In genomic region chr1:84467298-84467697, GRCh38 we compare ENCODE assay signal across 18 cellular contexts. TPM values are rescaled to one million over a fixed set of nuclear protein-coding genes. Genes with fewer than 3 reads are reported as not detected.
A peak's percentile ranks its signal among the peaks of the same experiment; 100 is the strongest.
DNase-seq lines count a peak whose midpoint lies in the region; ATAC-seq and TF ChIP-seq lines count a peak whose summit lies in the region.
"Had no signal": no experiment of that assay in that cellular context is flagged by ENCODE, and none has a peak within 500 bp of the region (broad histone marks: within the 10 kb centered on the region; RNA-seq: fewer than 3 reads in every experiment).

No MANE protein-coding gene starts in this region.

- H3K4me2 ChIP-seq in HCT116 (ENCODE audit: low read length): no peak overlapping the region; the same call in 1 of the 2 replicates
- H3K4me2 ChIP-seq in SK-N-SH: no peak overlapping the region
- H3K4me2 ChIP-seq: GM23338 had no signal

- H3K27ac ChIP-seq in HCT116 (ENCODE audit: low read depth, low read length): no peak overlapping the region
- no peak overlapping the region for H3K27ac ChIP-seq in SK-N-SH (ENCODE audit: low read depth in 2 of 2, low read length in 1 of 2)

- H3F3A ChIP-seq in SK-N-SH (replicated peaks; ENCODE audit: insufficient read depth): no peaks in the 10 kb centered on the region

- POLR2A ChIA-PET in HCT116 (lab: Charles Lee): no interaction called here
- POLR2A ChIA-PET in SK-N-SH (lab: Yijun Ruan, JAX): no interaction called here

- DNase-seq in HCT116 (ENCODE audit: low read depth, low spot score) (no peak), epithelial cell of esophagus (ENCODE audit: low read depth) (peak; percentile 58), kidney tubule cell (ENCODE audit: low spot score) (peak; percentile 33), SK-N-SH (no peak), NCI-H146 (lab: John Stamatoyannopoulos, UW) (no peak)
- no peak for DNase-seq in activated effector memory CD4-positive, alpha-beta T cell treated with Interleukin-2 at 50 U/mL for 16 hours
- DNase-seq: ACHN; BE2C; C1 segment of cervical spinal cord; CD4-positive, CD25-positive, alpha-beta regulatory T cell; CD8-positive, alpha-beta memory T cell; COR-L47; DMS 273 treated with DMSO at 0.1 percent for 48 hours; DMS53; GDM1; HCEC 1CT; IMR-90 had no signal

- TF ChIP-seq RAD21 in HCT116 (IDR thresholded peaks at IDR 0.05; ENCODE audit: low read depth) (no peak), SK-N-SH (IDR thresholded peaks at IDR 0.05; ENCODE audit: low read length) (no peak)

- H3K4me1 ChIP-seq in HCT116 (ENCODE audit: control insufficient read depth in 1 of 2, insufficient read depth in 2 of 2, low read length in 2 of 2) (peaks cover 0 to 6% of the 10 kb centered on the region in 2 experiments; a peak in 1 of 4 replicates), SK-N-SH (ENCODE audit: control insufficient read depth in 1 of 2, insufficient read depth in 2 of 2, low read depth in 1 of 2, low read length in 1 of 2) (no peaks in the 10 kb centered on the region)
- H3K4me1 ChIP-seq: BE2C had no signal

- RAD21 ChIA-PET in HCT116 (lab: Charles Lee; ENCODE audit: low non-redundant PET in 1 of 2, low total read pairs in 2 of 2, uncharacterized antibody in 2 of 2, unreplicated experiment in 2 of 2): no interaction called here

- ATAC-seq in HCT116: no peak
- ATAC-seq: GM23338 had no signal

- CTCF ChIA-PET in HCT116 (lab: Charles Lee): no interaction called here
- CTCF ChIA-PET in SK-N-SH (lab: Yijun Ruan, JAX): no interaction called here

- no TSS peak for BruUV-seq in HCT116 (replicated peaks; lab: Mats Ljungman, UMichigan)

- H3K36me3 ChIP-seq in HCT116 (ENCODE audit: control insufficient read depth in 1 of 2, insufficient read depth in 2 of 2, low read length in 2 of 2): no peaks in the 10 kb centered on the region
- H3K36me3 ChIP-seq in SK-N-SH (replicated peaks in 1 of 2; ENCODE audit: control insufficient read depth in 1 of 2, insufficient read depth in 2 of 2, low read length in 1 of 2): no peaks in the 10 kb centered on the region
- H3K36me3 ChIP-seq: BE2C had no signal

- no peak for TF ChIP-seq EP300 in SK-N-SH (IDR thresholded peaks at IDR 0.05; ENCODE audit: borderline replicate concordance in 1 of 2, low read depth in 1 of 2, low read length in 1 of 2)

- intact Hi-C loops in HCT116 (cut with micrococcal nuclease): no loop called here

- TF ChIP-seq POLR2A in HCT116 (IDR thresholded peaks at IDR 0.05; ENCODE audit: borderline replicate concordance, extremely low read depth, insufficient read depth, insufficient read length): no peak

- no peaks in the 10 kb centered on the region for H4K20me1 ChIP-seq in HCT116 (ENCODE audit: insufficient read depth)
- no peaks in the 10 kb centered on the region for H4K20me1 ChIP-seq in SK-N-SH (ENCODE audit: insufficient read depth)

- peak overlapping the region; percentile 5 for H2AFZ ChIP-seq in HCT116 (ENCODE audit: low read depth, low read length, poor library complexity, severe bottlenecking)
- H2AFZ ChIP-seq in SK-N-SH (ENCODE audit: low read depth): no peak overlapping the region
- H2AFZ ChIP-seq: GM23338 had no signal

- H3K9me3 ChIP-seq in HCT116 (ENCODE audit: control insufficient read depth in 1 of 2, insufficient read depth in 1 of 2, low read depth in 1 of 2, low read length in 2 of 2): no peaks in the 10 kb centered on the region
- no peaks in the 10 kb centered on the region for H3K9me3 ChIP-seq in SK-N-SH
- H3K9me3 ChIP-seq: BE2C had no signal

- no peaks in the 10 kb centered on the region for H3K79me2 ChIP-seq in HCT116 (ENCODE audit: insufficient read depth, low read length)
- H3K79me2 ChIP-seq in SK-N-SH (ENCODE audit: insufficient read depth): no peaks in the 10 kb centered on the region

- H3K4me3 ChIP-seq in HCT116 (replicated peaks in 1 of 2; ENCODE audit: low read depth in 1 of 2, low read length in 2 of 2) (no peak overlapping the region), epithelial cell of esophagus (ENCODE audit: low read length) (no peak overlapping the region), SK-N-SH (ENCODE audit: low read depth in 2 of 2, low read length in 1 of 2) (no peak overlapping the region)
- H3K4me3 ChIP-seq: GM23338 had no signal

- H3K9me2 ChIP-seq in HCT116 (ENCODE audit: insufficient read depth): no peaks in the 10 kb centered on the region
- H3K9me2 ChIP-seq in SK-N-SH: no peaks in the 10 kb centered on the region

- H3K27me3 ChIP-seq in HCT116 (ENCODE audit: insufficient read depth, low read length) (no peaks in the 10 kb centered on the region), SK-N-SH (ENCODE audit: insufficient read depth) (no peaks in the 10 kb centered on the region; the same call in 1 of the 2 replicates)
- H3K27me3 ChIP-seq: BE2C had no signal

- TF ChIP-seq CTCF in HCT116 (IDR thresholded peaks at IDR 0.05 in 2 of 3, conservative IDR thresholded peaks at IDR 0.05 in 1 of 3; ENCODE audit: borderline replicate concordance in 1 of 3, insufficient read depth in 1 of 3, low read depth in 2 of 3, low read length in 2 of 3): no peak
- no peak for TF ChIP-seq CTCF in epithelial cell of esophagus (IDR thresholded peaks at IDR 0.05; ENCODE audit: insufficient read depth, low read depth, low read length, missing control alignments)
- no peak for TF ChIP-seq CTCF in SK-N-SH (IDR thresholded peaks at IDR 0.05)

- H3K9ac ChIP-seq in HCT116 (ENCODE audit: low read length): no peak overlapping the region
- H3K9ac ChIP-seq in SK-N-SH: no peak overlapping the region

TF ChIP-seq in HCT116, 20 proteins besides CTCF, POLR2A, EP300 and RAD21:
- peak; percentile 22; the same call in 1 of the 2 replicates for TF ChIP-seq FOSL1 (IDR thresholded peaks at IDR 0.05; ENCODE audit: low read depth)
- no peak for TF ChIP-seq ZNF274 (IDR thresholded peaks at IDR 0.05; ENCODE audit: low read depth, low read length)

TF ChIP-seq in SK-N-SH, 30 proteins besides CTCF, POLR2A, EP300 and RAD21 (continues in another document):
- TF ChIP-seq REST (IDR thresholded peaks at IDR 0.05; ENCODE audit: low read depth, low read length) (no peak), RFX5 (IDR thresholded peaks at IDR 0.05; ENCODE audit: low read length) (no peak), FOXJ3 (CRISPR knock-in tag; IDR thresholded peaks at IDR 0.05) (no peak), RCOR1 (IDR thresholded peaks at IDR 0.05; ENCODE audit: low read length) (no peak), FOSL2 (IDR thresholded peaks at IDR 0.05; ENCODE audit: borderline replicate concordance, low read depth) (no peak), POLR2AphosphoS5 (IDR thresholded peaks at IDR 0.05; ENCODE audit: low read depth, low read length) (no peak), TAF1 (IDR thresholded peaks at IDR 0.05; ENCODE audit: borderline replicate concordance, low read depth, low read length) (no peak), ZBTB33 (IDR thresholded peaks at IDR 0.05; ENCODE audit: borderline replicate concordance, low read depth) (no peak), GATA2 (CRISPR knock-in tag; IDR thresholded peaks at IDR 0.05) (no peak)

RNA-seq across cellular contexts. Expression of gene RPF1, which starts 11.8 kb away (rescaled TPM):
- total RNA-seq in HCT116 (2021; ENCODE audit: unreplicated experiment): 86.9 TPM
- 27.7 and 46.9 TPM in 2 replicates for polyA plus RNA-seq in HCT116 (2012)
- 22.6 and 27.1 TPM in 2 replicates for polyA plus RNA-seq in SK-N-SH (2012; rRNA removed)
- polyA plus RNA-seq in SK-N-SH (2012; cell fraction: cytosol; rRNA removed): 34.6 and 45.8 TPM in 2 replicates
- 8.4 and 17.0 TPM in 2 replicates for polyA plus RNA-seq in SK-N-SH (2012; cell fraction: nucleus; rRNA removed)

RNA-seq across cellular contexts. Expression of gene SPATA1, which starts 38.9 kb away (rescaled TPM):
- 3.1 TPM for total RNA-seq in HCT116 (2021; ENCODE audit: unreplicated experiment)
- 0.64 and 2.2 TPM in 2 replicates for polyA plus RNA-seq in HCT116 (2012)
- polyA plus RNA-seq in SK-N-SH (2012; rRNA removed): 1.2 and 1.6 TPM in 2 replicates
- polyA plus RNA-seq in SK-N-SH (2012; cell fraction: cytosol; rRNA removed): 0.72 and 0.73 TPM in 2 replicates
- polyA plus RNA-seq in SK-N-SH (2012; cell fraction: nucleus; rRNA removed): 2.6 TPM in 2 replicates
- total RNA-seq: GM23338 had no signal
- polyA plus RNA-seq: CD8-positive, alpha-beta memory T cell had no signal

RNA-seq across cellular contexts. Expression of gene GNG5, which starts 39.1 kb away (rescaled TPM):
- total RNA-seq in HCT116 (2021; ENCODE audit: unreplicated experiment): 193 TPM
- 144 and 205 TPM in 2 replicates for polyA plus RNA-seq in HCT116 (2012)
- 67.0 and 104 TPM in 2 replicates for polyA plus RNA-seq in SK-N-SH (2012; rRNA removed)
- polyA plus RNA-seq in SK-N-SH (2012; cell fraction: cytosol; rRNA removed): 120 and 122 TPM in 2 replicates
- 30.2 and 33.5 TPM in 2 replicates for polyA plus RNA-seq in SK-N-SH (2012; cell fraction: nucleus; rRNA removed)

Comparison
In these comparisons a context has a peak if more than half of its experiments do, and no peak if none do; other contexts are left out.
1. DNase-seq: peak in epithelial cell of esophagus (single experiment) and kidney tubule cell (single experiment); none in HCT116 (single experiment), SK-N-SH (single experiment), activated effector memory CD4-positive, alpha-beta T cell treated with Interleukin-2 at 50 U/mL for 16 hours (single experiment) and NCI-H146 (single experiment).